ENCODE assay signal across 9 cellular contexts in genomic region chr2:218959761-218960195, GRCh38. TPM values are rescaled to one million over a fixed set of nuclear protein-coding genes. Genes with fewer than 3 reads are reported as not detected.
A peak's percentile ranks its signal among the peaks of the same experiment; 100 is the strongest.
DNase-seq lines count a peak whose midpoint lies in the region; ATAC-seq and TF ChIP-seq lines count a peak whose summit lies in the region.
"Had no signal": no experiment of that assay in that cellular context is flagged by ENCODE, and none has a peak within 500 bp of the region (broad histone marks: within the 10 kb centered on the region; RNA-seq: fewer than 3 reads in every experiment).

No MANE protein-coding gene starts in this region.

- peaks cover 96% of the 10 kb centered on the region for H3K27me3 Mint-ChIP-seq in stimulated activated naive CD8-positive, alpha-beta T cell treated with anti-CD3 and anti-CD28 coated beads, Interleukin-15, amount 100 ng/mL, for 72 hours

- peak overlapping the region; percentile 62 to 65 for H3K4me3 ChIP-seq in Panc1 (ENCODE audit: low read depth in 2 of 2, low read length in 2 of 2)
- peak overlapping the region; percentile 36 for H3K4me3 ChIP-seq in hepatocyte

- in situ Hi-C loops in Panc1 (cut with HindIII; ENCODE audit: low pct_unique_long_range_greater_than_20kb, low sequenced_read_pairs) = no loop called here

- no peaks in the 10 kb centered on the region; the same call in 1 of the 2 replicates for H3K27me3 ChIP-seq in Panc1 (ENCODE audit: control insufficient read depth, insufficient read depth, low read length)
- H3K27me3 ChIP-seq in hepatocyte = peaks cover 90% of the 10 kb centered on the region
- peaks cover 95% of the 10 kb centered on the region for H3K27me3 ChIP-seq in foreskin keratinocyte

- DNase-seq in NCI-H146 (lab: John Stamatoyannopoulos, UW) (peak; percentile 36), NCI-H146 treated with DMSO at 0.1 percent for 48 hours (lab: John Stamatoyannopoulos, UW; ENCODE audit: unreplicated experiment) (no peak), Panc1 (ENCODE audit: low read depth, low spot score) (no peak), hepatocyte (ENCODE audit: low spot score) (no peak), kidney glomerular epithelial cell (lab: John Stamatoyannopoulos, UW) (no peak), foreskin keratinocyte (no peak), GM03348 (ENCODE audit: low spot score) (no peak)
- no peak for DNase-seq in stimulated activated naive CD8-positive, alpha-beta T cell treated with anti-CD3 and anti-CD28 coated beads, Interleukin-15, amount 100 ng/mL, for 72 hours

- no peaks in the 10 kb centered on the region for H3K9me2 ChIP-seq in hepatocyte (replicated peaks; ENCODE audit: insufficient read depth)

- WGBS in hepatocyte (ENCODE audit: low lambda C conversion rate, missing lambda C conversion rate) = 6% methylated on average over 24 of the region's 50 CpGs

- peak overlapping the region; percentile 56 for H2AFZ ChIP-seq in hepatocyte

- peaks cover 37% of the 10 kb centered on the region for H3K4me1 Mint-ChIP-seq in stimulated activated naive CD8-positive, alpha-beta T cell treated with anti-CD3 and anti-CD28 coated beads, Interleukin-15, amount 100 ng/mL, for 72 hours

- peak overlapping the region; percentile 96 for H3K4me2 ChIP-seq in hepatocyte

- peak overlapping the region; percentile 51 to 66 for H3K4me3 Mint-ChIP-seq in stimulated activated naive CD8-positive, alpha-beta T cell treated with anti-CD3 and anti-CD28 coated beads, Interleukin-15, amount 100 ng/mL, for 72 hours

- ATAC-seq in Panc1 (peak; percentile 56), foreskin keratinocyte (no peak)
- peak; percentile 18 for ATAC-seq in stimulated activated naive CD8-positive, alpha-beta T cell treated with anti-CD3 and anti-CD28 coated beads, Interleukin-15, amount 100 ng/mL, for 72 hours

- no peaks in the 10 kb centered on the region for H3K79me2 ChIP-seq in hepatocyte

- no peak overlapping the region for H3K27ac Mint-ChIP-seq in stimulated activated naive CD8-positive, alpha-beta T cell treated with anti-CD3 and anti-CD28 coated beads, Interleukin-15, amount 100 ng/mL, for 72 hours
- H3K27ac Mint-ChIP-seq: nephron had no signal

- CTCF ChIA-PET in Panc1 (lab: Charles Lee) = interaction anchor here (0.7 to 1.2 kb wide), 3 partner anchors 20 to 84 kb away, joined by 3 to 5 read pairs (median 4); no protein-coding TSS in a partner anchor

- H3K4me1 ChIP-seq in Panc1 (ENCODE audit: control insufficient read depth, insufficient read depth, low read length) (0 out of 2 replicates have a peak, but pooled peaks cover 4% of the 10 kb centered on the region), hepatocyte (ENCODE audit: insufficient read depth) (peaks cover 7% of the 10 kb centered on the region), foreskin keratinocyte (peaks cover 6% of the 10 kb centered on the region)

- POLR2A ChIA-PET in Panc1 (lab: Charles Lee) = no interaction called here

- H3K9me3 Mint-ChIP-seq in stimulated activated naive CD8-positive, alpha-beta T cell treated with anti-CD3 and anti-CD28 coated beads, Interleukin-15, amount 100 ng/mL, for 72 hours = no peaks in the 10 kb centered on the region
- H3K9me3 Mint-ChIP-seq: nephron had no signal

- H3K9me3 ChIP-seq in Panc1 (ENCODE audit: control insufficient read depth, insufficient read depth, low read depth, low read length) = no peaks in the 10 kb centered on the region
- H3K9me3 ChIP-seq in hepatocyte (ENCODE audit: low read depth) = no peaks in the 10 kb centered on the region

- intact Hi-C loops in Panc1 (cut with micrococcal nuclease; ENCODE audit: unreplicated experiment) = no loop called here

- no TSS peak for BruUV-seq in Panc1 (replicated peaks; lab: Mats Ljungman, UMichigan)

- no peaks in the 10 kb centered on the region for H4K20me1 ChIP-seq in hepatocyte (ENCODE audit: insufficient read depth, poor library complexity, severe bottlenecking)

- H3K27ac ChIP-seq in Panc1 (ENCODE audit: low read length) = no peak overlapping the region
- no peak overlapping the region for H3K27ac ChIP-seq in hepatocyte
- H3K27ac ChIP-seq in foreskin keratinocyte = no peak overlapping the region

- H3K36me3 ChIP-seq in Panc1 (ENCODE audit: control insufficient read depth, insufficient read depth, low read length) (no peaks in the 10 kb centered on the region), hepatocyte (replicated peaks; ENCODE audit: insufficient read depth, low read depth) (no peaks in the 10 kb centered on the region)

- TF ChIP-seq CTCF in Panc1 (IDR thresholded peaks at IDR 0.05) (no peak; the same call in 1 of the 2 replicates), hepatocyte (IDR thresholded peaks at IDR 0.05; ENCODE audit: poor library complexity) (no peak), foreskin keratinocyte (conservative IDR thresholded peaks at IDR 0.05) (no peak)

RNA-seq across cellular contexts. Expression of gene CDK5R2, which starts 0.3 kb away (rescaled TPM):
- 1.3 TPM for total RNA-seq in Panc1 (2021; ENCODE audit: unreplicated experiment)
- polyA plus RNA-seq in Panc1 (2012; ENCODE audit: insufficient read length) = 1.8 TPM
- 0.08 and 0.37 TPM in 2 replicates for total RNA-seq in hepatocyte
- polyA plus RNA-seq in hepatocyte = not detected in 2 replicates
- not detected in 2 replicates for total RNA-seq in foreskin keratinocyte
- 0.02 TPM in 1 of 2 replicates, not detected in the other for polyA plus RNA-seq in foreskin keratinocyte

RNA-seq across cellular contexts. Expression of gene FEV, which starts 25.2 kb away (rescaled TPM):
- total RNA-seq in Panc1 (2021; ENCODE audit: unreplicated experiment) = not detected
- not detected for polyA plus RNA-seq in Panc1 (2012; ENCODE audit: insufficient read length)
- 0.70 TPM in 1 of 2 replicates, not detected in the other for total RNA-seq in hepatocyte
- 0.58 and 2.1 TPM in 2 replicates for polyA plus RNA-seq in hepatocyte
- total RNA-seq in foreskin keratinocyte = not detected in 2 replicates
- polyA plus RNA-seq in foreskin keratinocyte = not detected in 2 replicates

RNA-seq across cellular contexts. Expression of gene CRYBA2, which starts 33.4 kb away (rescaled TPM):
- total RNA-seq in Panc1 (2021; ENCODE audit: unreplicated experiment) (not detected), hepatocyte (0.90 TPM in 1 of 2 replicates, not detected in the other), foreskin keratinocyte (not detected in 2 replicates)
- not detected for polyA plus RNA-seq in Panc1 (2012; ENCODE audit: insufficient read length)
- polyA plus RNA-seq in hepatocyte (not detected in 2 replicates), foreskin keratinocyte (not detected in 2 replicates)
